Comparison of ENCODE assay signal across 23 cellular contexts in the genomic region with DNA sequence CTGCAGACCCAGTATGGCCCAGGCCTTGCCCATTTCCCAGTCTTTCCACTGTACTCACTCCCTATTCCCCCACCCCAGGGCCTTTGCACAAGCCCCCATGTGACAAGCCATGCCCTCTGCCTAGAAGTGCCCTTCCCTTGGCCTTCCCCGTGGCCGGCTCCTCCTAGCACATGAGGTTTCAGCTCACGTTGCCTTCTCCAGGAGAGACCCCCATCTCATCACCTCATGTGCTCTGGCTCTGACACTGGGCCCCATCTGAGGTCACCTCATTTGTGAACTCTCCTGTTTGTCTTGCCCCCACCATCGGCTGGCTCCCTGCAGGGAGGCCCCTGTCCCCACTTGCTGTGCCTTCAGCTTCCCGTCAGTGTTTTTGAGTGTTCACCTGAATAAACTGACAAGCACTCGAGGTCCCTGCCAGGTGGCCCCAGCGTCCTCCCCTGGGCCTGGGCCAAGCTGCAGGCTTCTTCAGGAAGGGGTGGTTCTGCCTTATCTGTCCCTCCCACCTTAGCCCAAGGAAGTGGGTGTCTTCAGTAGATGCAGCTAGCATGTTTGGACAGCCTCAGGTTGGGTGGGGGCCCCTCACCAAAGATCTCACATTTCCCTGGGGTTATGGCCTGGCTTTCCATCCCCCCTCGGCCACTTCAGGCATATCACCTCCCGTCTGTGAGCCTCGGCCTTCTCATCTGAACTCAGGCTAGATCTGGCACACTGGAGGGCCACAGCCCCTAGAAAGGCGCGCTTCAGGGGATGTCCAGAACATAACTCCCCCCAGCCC. TPM values are rescaled to one million over a fixed set of nuclear protein-coding genes. Genes with fewer than 3 reads are reported as not detected.
DNase-seq lines count a peak whose midpoint lies in the region; ATAC-seq and TF ChIP-seq lines count a peak whose summit lies in the region.
"Had no signal": no experiment of that assay in that cellular context is flagged by ENCODE, and none has a peak within 500 bp of the region (broad histone marks: within the 10 kb centered on the region; RNA-seq: fewer than 3 reads in every experiment).

No MANE protein-coding gene starts in this region.

- no peaks in the 10 kb centered on the region for H3F3A ChIP-seq in PC-3 (ENCODE audit: low read length, unreplicated experiment)

- 84 to 90% (median 87%) methylated on average over 11 to 12 of the region's 12 CpGs for WGBS in adrenal gland, 4 donors

- H3K9ac ChIP-seq in skeletal muscle tissue (ENCODE audit: low read depth in 1 of 3, low read length in 3 of 3), result peak overlapping the region in 1 of 3 donors; percentile 60
- H3K9ac ChIP-seq in PC-3 (ENCODE audit: low read length), result no peak overlapping the region
- H3K9ac ChIP-seq: SK-N-SH had no signal

- H3K4me3 ChIP-seq in adrenal gland (no peak overlapping the region), skeletal muscle tissue (ENCODE audit: low read length in 3 of 3) (no peak overlapping the region), PC-3 (ENCODE audit: low read length) (no peak overlapping the region)
- H3K4me3 ChIP-seq: dorsolateral prefrontal cortex, esophagus muscularis mucosa, transverse colon had no signal

- TF ChIP-seq POLR2A in adrenal gland (IDR thresholded peaks at IDR 0.05), result no peak

- H3K36me3 ChIP-seq in adrenal gland (replicated peaks in 1 of 2) (peaks cover 0 to 14% of the 10 kb centered on the region in 2 donors), skeletal muscle tissue (ENCODE audit: control insufficient read depth in 3 of 3, insufficient read depth in 3 of 3, low read length in 3 of 3) (peaks cover 15 to 26% (median 19%) of the 10 kb centered on the region in 3 donors), PC-3 (ENCODE audit: low read depth, low read length) (peaks cover 15% of the 10 kb centered on the region; the same call in 1 of the 2 replicates)

- CTCF ChIA-PET in PC-3 (lab: Charles Lee), result no interaction called here

- intact Hi-C loops in adrenal gland (cut with DNase I) (loop anchor here (5.0 to 10.0 kb wide), 3 partner anchors 55 to 85 kb away; a partner anchor contains a TSS), PC-3 (cut with micrococcal nuclease) (no loop called here)

- H3K27ac ChIP-seq in adrenal gland (peak overlapping the region in 4 of 5 donors; percentile 16 to 75 (median 48)), skeletal muscle tissue (ENCODE audit: low read depth, low read length) (peak overlapping the region; percentile 36), PC-3 (ENCODE audit: low read length) (no peak overlapping the region)
- H3K27ac ChIP-seq: esophagus muscularis mucosa, transverse colon had no signal

- POLR2A ChIA-PET in PC-3 (lab: Charles Lee; ENCODE audit: unreplicated experiment), result no interaction called here

- H3K4me1 ChIP-seq in adrenal gland (replicated peaks in 1 of 2), result peaks cover 17 to 28% of the 10 kb centered on the region in 2 donors
- H3K4me1 ChIP-seq in skeletal muscle tissue (ENCODE audit: control insufficient read depth in 3 of 3, insufficient read depth in 3 of 3, low read length in 3 of 3), result peaks cover 52 to 56% (median 54%) of the 10 kb centered on the region in 3 donors
- peaks cover 23% of the 10 kb centered on the region for H3K4me1 ChIP-seq in PC-3 (ENCODE audit: insufficient read depth, low read length)
- H3K4me1 ChIP-seq: BE2C had no signal

- H3K9me2 ChIP-seq in PC-3 (replicated peaks; ENCODE audit: low read length), result no peaks in the 10 kb centered on the region
- H3K9me2 ChIP-seq: SK-N-SH had no signal

- H3K9me3 ChIP-seq in adrenal gland (replicated peaks in 1 of 3) (no peaks in the 10 kb centered on the region), skeletal muscle tissue (ENCODE audit: control insufficient read depth in 3 of 3, low read length in 3 of 3) (no peaks in the 10 kb centered on the region), PC-3 (ENCODE audit: low read length) (no peaks in the 10 kb centered on the region)
- H3K9me3 ChIP-seq: BE2C, esophagus muscularis mucosa, SK-N-SH, transverse colon had no signal

- DNase-seq in DMS79 (lab: John Stamatoyannopoulos, UW) (peak; percentile 9), DMS79 treated with DMSO at 0.1 percent for 48 hours (lab: John Stamatoyannopoulos, UW) (no peak), NCI-H2029 treated with DMSO at 0.1 percent for 48 hours (lab: John Stamatoyannopoulos, UW) (peak; percentile 90), adrenal gland (no peak), pons (ENCODE audit: low spot score) (no peak), PC-3 (no peak)
- DNase-seq: 8988T; activated CD4-positive, alpha-beta T cell treated with anti-CD3 and anti-CD28 coated beads, Interleukin-2, amount 50 U/mL, for 1 hour; activated naive CD4-positive, alpha-beta T cell treated with anti-CD3 and anti-CD28 coated beads, Interleukin-2, amount 50 U/mL, for 16 hours; BE2C; dorsolateral prefrontal cortex; glutamatergic neuron; Kasumi-1; mesendoderm; natural killer cell; NCI-H1694 treated with DMSO at 0.1 percent for 48 hours; NCI-H524 treated with DMSO at 0.1 percent for 48 hours; SK-N-SH; stimulated activated naive CD4-positive, alpha-beta T cell; transverse colon had no signal

- H2AFZ ChIP-seq in PC-3 (ENCODE audit: low read length), result no peak overlapping the region

- TF ChIP-seq CTCF in adrenal gland (IDR thresholded peaks at IDR 0.05) (no peak), PC-3 (conservative IDR thresholded peaks at IDR 0.05; ENCODE audit: low read depth, low read length) (no peak)

- H3K79me2 ChIP-seq in PC-3 (ENCODE audit: low read length), result no peaks in the 10 kb centered on the region

- H3K27me3 ChIP-seq in adrenal gland, result no peaks in the 10 kb centered on the region
- H3K27me3 ChIP-seq in skeletal muscle tissue (ENCODE audit: control insufficient read depth in 3 of 3, insufficient read depth in 3 of 3, low read length in 3 of 3), result no peaks in the 10 kb centered on the region
- H3K27me3 ChIP-seq in PC-3 (ENCODE audit: low read length), result no peaks in the 10 kb centered on the region
- H3K27me3 ChIP-seq: BE2C, dorsolateral prefrontal cortex, esophagus muscularis mucosa, transverse colon had no signal

- no peak overlapping the region for H3K4me2 ChIP-seq in PC-3 (ENCODE audit: low read length)
- H3K4me2 ChIP-seq: SK-N-SH had no signal

- no peaks in the 10 kb centered on the region for H4K20me1 ChIP-seq in PC-3 (ENCODE audit: low read length)

- no TSS peak for BruUV-seq in PC-3 (replicated peaks; lab: Mats Ljungman, UMichigan)

- ATAC-seq in GM21576 (IDR thresholded peaks at IDR 0.05; ENCODE audit: unreplicated experiment), result no peak
- ATAC-seq in PC-3, result no peak
- ATAC-seq: natural killer cell had no signal

RNA-seq across cellular contexts. Expression of a gene that starts 3.8 kb away (rescaled TPM):
- total RNA-seq in adrenal gland, result 10 to 100 TPM in 7 of 8 donors, 1 to 10 TPM in 1; 9.7 to 14.3 (median 13.3) TPM
- 10 to 100 TPM in 1 of 3 donors, 1 to 10 TPM in 2; 6.2 to 11.9 (median 10.0) TPM for polyA plus RNA-seq in adrenal gland
- total RNA-seq in skeletal muscle tissue, result 7.8 TPM
- total RNA-seq in PC-3 (2014; rRNA removed), result 8.0 and 8.8 TPM in 2 replicates

RNA-seq across cellular contexts. Expression of a gene that starts 26.6 kb away (rescaled TPM):
- total RNA-seq in adrenal gland (10 to 100 TPM; 16.7 to 31.5 (median 27.2) TPM), skeletal muscle tissue (27.1 TPM), PC-3 (2014; rRNA removed) (102 and 114 TPM in 2 replicates)
- polyA plus RNA-seq in adrenal gland, result 10 to 100 TPM; 26.5 to 39.3 (median 38.5) TPM

RNA-seq across cellular contexts. Expression of a gene that starts 26.7 kb away (rescaled TPM):
- total RNA-seq in adrenal gland, result 10 to 100 TPM; 22.0 to 87.6 (median 49.6) TPM
- polyA plus RNA-seq in adrenal gland, result 100 to 1,000 TPM in 2 of 3 donors, 10 to 100 TPM in 1; 39.6 to 291 (median 176) TPM
- 19.8 TPM for total RNA-seq in skeletal muscle tissue
- 48.9 and 56.9 TPM in 2 replicates for total RNA-seq in PC-3 (2014; rRNA removed)

Comparison
In these comparisons a context has a peak if more than half of its experiments do, and no peak if none do; other contexts are left out.
1. DNase-seq: peak in DMS79 (single experiment) and NCI-H2029 treated with DMSO at 0.1 percent for 48 hours (single experiment); none in DMS79 treated with DMSO at 0.1 percent for 48 hours (single experiment), adrenal gland (0 of 7), pons (single experiment) and PC-3 (single experiment).